In genomic region chr17:64081802-64082799, GRCh38 we compare ENCODE assay signal across 8 cellular contexts. TPM values are rescaled to one million over a fixed set of nuclear protein-coding genes. Genes with fewer than 3 reads are reported as not detected.
DNase-seq lines count a peak whose midpoint lies in the region; ATAC-seq lines count a peak whose summit lies in the region.

No MANE protein-coding gene starts in this region.

- no peak overlapping the region for H3K27ac Mint-ChIP-seq in activated naive CD4-positive, alpha-beta T cell treated with anti-CD3 and anti-CD28 coated beads, Interleukin-2, amount 50 U/mL, for 24 hours
- H3K27ac Mint-ChIP-seq in stimulated activated memory B cell treated with anti-CD40 and anti-IgM and Interleukin-4, amounts not matched to agents 10 μg/mL and 1 μg/mL and 100 μg/mL, for 72 hours, result no peak overlapping the region

- ATAC-seq in HG02642 (IDR thresholded peaks at IDR 0.05; ENCODE audit: poor library complexity, unreplicated experiment), result peak; percentile 56
- ATAC-seq in stimulated activated memory B cell treated with anti-CD40 and anti-IgM and Interleukin-4, amounts not matched to agents 10 μg/mL and 1 μg/mL and 100 μg/mL, for 72 hours, result no peak

- H3K4me3 Mint-ChIP-seq in activated naive CD4-positive, alpha-beta T cell treated with anti-CD3 and anti-CD28 coated beads, Interleukin-2, amount 50 U/mL, for 24 hours, result peak overlapping the region; percentile 70
- H3K4me3 Mint-ChIP-seq in stimulated activated memory B cell treated with anti-CD40 and anti-IgM and Interleukin-4, amounts not matched to agents 10 μg/mL and 1 μg/mL and 100 μg/mL, for 72 hours, result no peak overlapping the region

- DNase-seq in SKM-1 treated with dmso at 0.1 percent for 144 hours (lab: John Stamatoyannopoulos, UW; ENCODE audit: unreplicated experiment), result peak; percentile 26
- DNase-seq in SKM-1 (lab: John Stamatoyannopoulos, UW; ENCODE audit: unreplicated experiment), result no peak
- peak; percentile 99 for DNase-seq in NCI-H510A treated with DMSO at 0.1 percent for 48 hours (lab: John Stamatoyannopoulos, UW)
- DNase-seq in kidney glomerular epithelial cell (lab: John Stamatoyannopoulos, UW), result peak; percentile 64
- no peak for DNase-seq in ureter (ENCODE audit: low spot score)

- peaks cover 4% of the 10 kb centered on the region for H3K36me3 Mint-ChIP-seq in activated naive CD4-positive, alpha-beta T cell treated with anti-CD3 and anti-CD28 coated beads, Interleukin-2, amount 50 U/mL, for 24 hours
- H3K36me3 Mint-ChIP-seq in stimulated activated memory B cell treated with anti-CD40 and anti-IgM and Interleukin-4, amounts not matched to agents 10 μg/mL and 1 μg/mL and 100 μg/mL, for 72 hours, result peaks cover 6% of the 10 kb centered on the region

- H3K9me3 Mint-ChIP-seq in activated naive CD4-positive, alpha-beta T cell treated with anti-CD3 and anti-CD28 coated beads, Interleukin-2, amount 50 U/mL, for 24 hours, result no peaks in the 10 kb centered on the region
- no peaks in the 10 kb centered on the region for H3K9me3 Mint-ChIP-seq in stimulated activated memory B cell treated with anti-CD40 and anti-IgM and Interleukin-4, amounts not matched to agents 10 μg/mL and 1 μg/mL and 100 μg/mL, for 72 hours

- H3K27me3 Mint-ChIP-seq in activated naive CD4-positive, alpha-beta T cell treated with anti-CD3 and anti-CD28 coated beads, Interleukin-2, amount 50 U/mL, for 24 hours, result no peaks in the 10 kb centered on the region
- H3K27me3 Mint-ChIP-seq in stimulated activated memory B cell treated with anti-CD40 and anti-IgM and Interleukin-4, amounts not matched to agents 10 μg/mL and 1 μg/mL and 100 μg/mL, for 72 hours, result no peaks in the 10 kb centered on the region

- peaks cover 2% of the 10 kb centered on the region for H3K4me1 Mint-ChIP-seq in activated naive CD4-positive, alpha-beta T cell treated with anti-CD3 and anti-CD28 coated beads, Interleukin-2, amount 50 U/mL, for 24 hours
- H3K4me1 Mint-ChIP-seq in stimulated activated memory B cell treated with anti-CD40 and anti-IgM and Interleukin-4, amounts not matched to agents 10 μg/mL and 1 μg/mL and 100 μg/mL, for 72 hours, result peaks cover 7% of the 10 kb centered on the region

RNA-seq across cellular contexts. Expression of gene ERN1, which starts 47.8 kb away (rescaled TPM):
- 49.2 TPM for total RNA-seq in ureter

Comparison
In these comparisons a context has a peak if more than half of its experiments do, and no peak if none do; other contexts are left out.
1. DNase-seq: peak in SKM-1 treated with dmso at 0.1 percent for 144 hours (single experiment), NCI-H510A treated with DMSO at 0.1 percent for 48 hours (single experiment) and kidney glomerular epithelial cell (single experiment); none in SKM-1 (single experiment) and ureter (single experiment).